Comparison of ENCODE assay signal across 8 cellular contexts in the genomic region with DNA sequence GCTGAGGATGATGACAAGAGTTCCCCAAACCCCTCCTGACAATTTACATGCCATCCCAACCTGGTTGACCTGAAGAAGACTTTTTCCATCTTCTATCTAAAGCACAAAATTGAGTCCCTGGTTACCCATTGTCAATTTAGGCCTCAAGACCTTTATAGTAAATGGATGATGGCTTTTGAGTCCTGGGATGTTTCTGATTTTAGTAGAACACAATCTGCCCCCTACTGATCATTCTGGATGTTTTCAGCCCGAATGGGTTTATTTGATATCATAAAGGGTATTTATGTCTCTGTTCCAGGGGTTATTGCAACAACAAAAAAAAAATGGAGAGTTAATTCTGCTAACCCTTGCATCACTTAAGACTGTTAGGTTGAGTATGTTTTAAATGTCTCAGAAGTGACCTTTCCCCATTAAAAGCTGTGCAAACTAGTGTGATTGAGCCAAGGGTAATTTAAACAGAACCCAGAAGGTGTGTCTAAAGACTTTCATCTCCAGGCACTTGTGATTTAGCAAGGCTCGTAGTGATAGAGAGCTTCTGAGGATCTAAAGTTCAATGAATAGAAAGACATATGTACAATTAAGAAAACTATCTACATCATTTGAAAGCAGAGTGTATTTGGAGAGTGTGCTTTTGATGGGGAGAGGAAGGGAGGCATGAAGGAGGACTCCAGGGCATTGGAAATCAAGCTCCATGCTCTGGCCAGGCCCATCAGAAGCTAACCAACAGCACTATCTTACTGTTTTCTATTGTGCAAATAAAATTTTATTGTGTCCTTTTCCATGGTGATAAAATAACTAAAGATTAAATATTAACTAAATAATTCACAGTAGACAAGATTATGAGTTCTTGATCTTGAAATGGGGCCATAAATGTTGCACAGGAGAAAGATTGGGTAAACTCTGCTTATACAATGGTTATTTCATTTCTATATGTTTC.
DNase-seq lines count a peak whose midpoint lies in the region; ATAC-seq and TF ChIP-seq lines count a peak whose summit lies in the region.

No MANE protein-coding gene starts in this region.

- H3K9me3 ChIP-seq in Panc1 (ENCODE audit: control insufficient read depth, insufficient read depth, low read depth, low read length) (no peaks in the 10 kb centered on the region), gastroesophageal sphincter (no peaks in the 10 kb centered on the region)

- intact Hi-C loops in Panc1 (cut with micrococcal nuclease; ENCODE audit: unreplicated experiment) = no loop called here

- WGBS in gastroesophageal sphincter (ENCODE audit: low coverage in 1 of 2), 2 donors = 38 to 50% methylated on average over 2 of the region's 2 CpGs

- H3K36me3 ChIP-seq in Panc1 (ENCODE audit: control insufficient read depth, insufficient read depth, low read length) = no peaks in the 10 kb centered on the region; the same call in 1 of the 2 replicates
- H3K36me3 ChIP-seq in gastroesophageal sphincter = no peaks in the 10 kb centered on the region

- TF ChIP-seq POLR2A in gastroesophageal sphincter (IDR thresholded peaks at IDR 0.05) = no peak

- H3K27ac ChIP-seq in Panc1 (ENCODE audit: low read length) (no peak overlapping the region), gastroesophageal sphincter (no peak overlapping the region), caudate nucleus (ENCODE audit: low read depth, low read length) (no peak overlapping the region)

- TF ChIP-seq EP300 in gastroesophageal sphincter (IDR thresholded peaks at IDR 0.05) = no peak

- H3K4me1 ChIP-seq in Panc1 (ENCODE audit: control insufficient read depth, insufficient read depth, low read length) = no peaks in the 10 kb centered on the region
- peaks cover 0 to 33% (median 0%) of the 10 kb centered on the region in 3 donors for H3K4me1 ChIP-seq in gastroesophageal sphincter

- H3K4me3 ChIP-seq in AG04449 (ENCODE audit: low read depth, low read length) (no peak overlapping the region), Panc1 (ENCODE audit: low read depth in 2 of 2, low read length in 2 of 2) (no peak overlapping the region), gastroesophageal sphincter (no peak overlapping the region)

- POLR2A ChIA-PET in AG04449 (lab: Yijun Ruan, JAX) = no interaction called here
- POLR2A ChIA-PET in Panc1 (lab: Charles Lee) = no interaction called here

- H3K27me3 ChIP-seq in Panc1 (ENCODE audit: control insufficient read depth, insufficient read depth, low read length) (no peaks in the 10 kb centered on the region), gastroesophageal sphincter (no peaks in the 10 kb centered on the region)

- ATAC-seq in Panc1 (no peak), gastroesophageal sphincter (no peak), HG03378 (IDR thresholded peaks at IDR 0.05; ENCODE audit: unreplicated experiment) (no peak)

- TF ChIP-seq CTCF in AG04449 (IDR thresholded peaks at IDR 0.05; ENCODE audit: insufficient read depth, low read length, missing control alignments) (peak; percentile 9), GM13977 (IDR thresholded peaks at IDR 0.05; ENCODE audit: extremely low read depth, insufficient read depth, missing control alignments) (peak; percentile 29), Panc1 (IDR thresholded peaks at IDR 0.05) (peak; percentile 47), gastroesophageal sphincter (IDR thresholded peaks at IDR 0.05) (peak in 3 of 4 experiments; percentile 20 to 33 (median 22))

- TSS peak; percentile 32 for BruUV-seq in Panc1 (replicated peaks; lab: Mats Ljungman, UMichigan)

- CTCF ChIA-PET in AG04449 (lab: Yijun Ruan, JAX) (interaction anchor here (0.9 to 5.6 kb wide), 14 partner anchors 8 to 450 kb away, joined by 3 to 87 read pairs (median 5); no protein-coding TSS in a partner anchor), Panc1 (lab: Charles Lee) (interaction anchor here (0.6 kb wide), 1 partner anchor 53 kb away, joined by 8 read pairs; no protein-coding TSS in a partner anchor)

- in situ Hi-C loops in GM13977 (cut with MboI; ENCODE audit: low pct_unique_long_range_greater_than_20kb, low sequenced_read_pairs, unreplicated experiment) (loop anchor here (10.0 kb wide), 1 partner anchor 361 kb away; no protein-coding TSS in a partner anchor), Panc1 (cut with HindIII; ENCODE audit: low pct_unique_long_range_greater_than_20kb, low sequenced_read_pairs) (no loop called here)

- DNase-seq in AG04449 (ENCODE audit: low read depth, low spot score) (no peak), GM13977 (ENCODE audit: low spot score) (no peak), Panc1 (ENCODE audit: low read depth, low spot score) (no peak), NK-92 (lab: John Stamatoyannopoulos, UW; ENCODE audit: unreplicated experiment) (no peak), caudate nucleus (lab: John Stamatoyannopoulos, UW) (no peak), SK-N-DZ (ENCODE audit: low spot score) (no peak)
